In the genomic region with DNA sequence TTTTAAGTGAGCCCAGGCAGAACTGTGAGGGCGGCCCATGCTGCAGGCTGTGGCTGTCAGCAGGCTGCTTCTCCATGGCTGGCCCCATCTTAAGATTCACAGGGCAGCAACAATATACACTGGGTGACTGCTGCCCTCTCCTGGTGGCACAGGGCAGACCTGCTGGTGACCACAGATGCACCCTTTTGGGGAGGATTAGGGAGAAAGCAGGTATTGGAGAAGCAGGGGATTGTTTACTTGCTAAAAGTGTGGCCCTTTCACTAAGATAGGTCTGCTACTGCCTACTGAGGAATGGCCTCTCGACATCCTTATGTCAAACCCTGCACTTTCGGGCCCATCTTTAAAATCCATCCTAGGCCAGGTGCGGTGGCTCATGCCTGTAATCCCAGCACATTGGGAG, we compare ENCODE assay signal across 8 cellular contexts. TPM values are rescaled to one million over a fixed set of nuclear protein-coding genes. Genes with fewer than 3 reads are reported as not detected.
DNase-seq lines count a peak whose midpoint lies in the region; ATAC-seq and TF ChIP-seq lines count a peak whose summit lies in the region.
"Not testable (repeated sequence)": the region's sequence is repeated elsewhere in the genome, so short reads cannot be mapped to it uniquely, and the experiment has no call there.

No MANE protein-coding gene starts in this region.

- TF ChIP-seq CTCF in DOHH2 (IDR thresholded peaks at IDR 0.05; ENCODE audit: low read depth, low read length, poor library complexity, severe bottlenecking) (peak; percentile 46), NB4 (IDR thresholded peaks at IDR 0.05; ENCODE audit: low read depth, low read length) (peak; percentile 28), Peyer's patch (IDR thresholded peaks at IDR 0.05) (peak in 4 of 6 experiments; percentile 37 to 72 (median 62)), breast epithelium (IDR thresholded peaks at IDR 0.05) (peak in 2 of 3 donors; percentile 62 to 63), thoracic aorta (IDR thresholded peaks at IDR 0.05) (peak; percentile 40)

- not testable (repeated sequence) for H3K9me3 Mint-ChIP-seq in activated CD4-positive, alpha-beta memory T cell treated with anti-CD3 and anti-CD28 coated beads for 36 hours; immature natural killer cell

- H3K4me2 ChIP-seq in DOHH2 (ENCODE audit: low read length): not testable (repeated sequence)

- not testable (repeated sequence) for H4K20me1 ChIP-seq in DOHH2 (ENCODE audit: control insufficient read depth, insufficient read depth, low read depth, low read length)

- intact Hi-C loops in activated CD4-positive, alpha-beta memory T cell treated with anti-CD3 and anti-CD28 coated beads for 36 hours (cut with micrococcal nuclease); breast epithelium (cut with DNase I; ENCODE audit: low total_unique reads): not testable (repeated sequence)

- CTCF ChIA-PET in activated CD4-positive, alpha-beta memory T cell treated with anti-CD3 and anti-CD28 coated beads for 36 hours (lab: Charles Lee): interaction anchor here (1.3 kb wide), 1 partner anchor 76 kb away, joined by 4 read pairs; no protein-coding TSS in a partner anchor

- not testable (repeated sequence) for TF ChIP-seq POLR2A in NB4 (IDR thresholded peaks at IDR 0.05; ENCODE audit: extremely low read depth, insufficient read length); Peyer's patch (IDR thresholded peaks at IDR 0.05); breast epithelium (IDR thresholded peaks at IDR 0.05)

- H3K4me3 ChIP-seq in DOHH2 (ENCODE audit: low read length); NB4 (ENCODE audit: low read depth, low read length); Peyer's patch; breast epithelium; thoracic aorta: not testable (repeated sequence)

- not testable (repeated sequence) for H3K27me3 ChIP-seq in DOHH2 (ENCODE audit: control insufficient read depth, low read length); Peyer's patch; breast epithelium; thoracic aorta (replicated peaks; ENCODE audit: insufficient read depth)

- not testable (repeated sequence) for H3K9me2 ChIP-seq in DOHH2 (replicated peaks; ENCODE audit: control insufficient read depth, low read length)

- H3K4me1 Mint-ChIP-seq in activated CD4-positive, alpha-beta memory T cell treated with anti-CD3 and anti-CD28 coated beads for 36 hours (ENCODE audit: low read depth); immature natural killer cell: not testable (repeated sequence)

- H3K36me3 ChIP-seq in DOHH2 (ENCODE audit: control insufficient read depth, low read length); Peyer's patch; breast epithelium; thoracic aorta: not testable (repeated sequence)

- ATAC-seq in thoracic aorta (ENCODE audit: insufficient number of reproducible peaks, low FRiP score, low read depth): not testable (repeated sequence)

- H3K27me3 Mint-ChIP-seq in activated CD4-positive, alpha-beta memory T cell treated with anti-CD3 and anti-CD28 coated beads for 36 hours; immature natural killer cell (ENCODE audit: low read depth in 3 of 3): not testable (repeated sequence)

- DNase-seq in NB4 (ENCODE audit: low read depth) (peak; percentile 70), Peyer's patch (peak in 2 of 3 donors; percentile 32 to 75), breast epithelium (ENCODE audit: low spot score in 2 of 2) (peak in 1 of 2 donors; percentile 38), immature natural killer cell (peak; percentile 34 to 47 (median 36)), retina (peak; percentile 49)
- peak; percentile 74 for DNase-seq in activated CD4-positive, alpha-beta memory T cell treated with anti-CD3 and anti-CD28 coated beads for 36 hours
- DNase-seq in thoracic aorta (ENCODE audit: low spot score): not testable (repeated sequence)

- H3K36me3 Mint-ChIP-seq in activated CD4-positive, alpha-beta memory T cell treated with anti-CD3 and anti-CD28 coated beads for 36 hours; immature natural killer cell: not testable (repeated sequence)

- not testable (repeated sequence) for H3K79me2 ChIP-seq in DOHH2 (ENCODE audit: control insufficient read depth, low read length)

- peaks cover 11% of the 10 kb centered on the region for H3K4me1 ChIP-seq in DOHH2 (ENCODE audit: control insufficient read depth, low read length)
- not testable (repeated sequence) for H3K4me1 ChIP-seq in Peyer's patch; breast epithelium; thoracic aorta (ENCODE audit: control insufficient read depth in 1 of 2, low read depth in 2 of 2)

- not testable (repeated sequence) for H3K9me3 ChIP-seq in DOHH2 (ENCODE audit: control insufficient read depth, insufficient read depth, low read length); Peyer's patch; breast epithelium; thoracic aorta

- POLR2A ChIA-PET in activated CD4-positive, alpha-beta memory T cell treated with anti-CD3 and anti-CD28 coated beads for 36 hours (lab: Charles Lee): not testable (repeated sequence)

- not testable (repeated sequence) for H3K27ac Mint-ChIP-seq in activated CD4-positive, alpha-beta memory T cell treated with anti-CD3 and anti-CD28 coated beads for 36 hours; immature natural killer cell

- H3K27ac ChIP-seq in DOHH2 (ENCODE audit: low read depth, low read length); Peyer's patch; breast epithelium; thoracic aorta: not testable (repeated sequence)

- H3F3A ChIP-seq in DOHH2 (ENCODE audit: control insufficient read depth, insufficient read depth): not testable (repeated sequence)

- H3K4me3 Mint-ChIP-seq in activated CD4-positive, alpha-beta memory T cell treated with anti-CD3 and anti-CD28 coated beads for 36 hours; immature natural killer cell: not testable (repeated sequence)

RNA-seq across cellular contexts. Expression of a gene that starts 38.1 kb away (rescaled TPM):
- 10 to 100 TPM; 36.1 to 94.1 (median 40.6) TPM for total RNA-seq in Peyer's patch
- total RNA-seq in activated CD4-positive, alpha-beta memory T cell treated with anti-CD3 and anti-CD28 coated beads for 36 hours: 10 to 100 TPM; 33.8 to 34.3 TPM
- total RNA-seq in breast epithelium: 10 to 100 TPM; 16.5 to 41.9 (median 31.5) TPM
- 10 to 100 TPM; 18.2 to 27.0 (median 19.5) TPM for polyA plus RNA-seq in immature natural killer cell
- 10 to 100 TPM; 20.8 to 33.4 TPM for total RNA-seq in thoracic aorta
